Comparison of ENCODE assay signal across 11 cellular contexts in the genomic region with DNA sequence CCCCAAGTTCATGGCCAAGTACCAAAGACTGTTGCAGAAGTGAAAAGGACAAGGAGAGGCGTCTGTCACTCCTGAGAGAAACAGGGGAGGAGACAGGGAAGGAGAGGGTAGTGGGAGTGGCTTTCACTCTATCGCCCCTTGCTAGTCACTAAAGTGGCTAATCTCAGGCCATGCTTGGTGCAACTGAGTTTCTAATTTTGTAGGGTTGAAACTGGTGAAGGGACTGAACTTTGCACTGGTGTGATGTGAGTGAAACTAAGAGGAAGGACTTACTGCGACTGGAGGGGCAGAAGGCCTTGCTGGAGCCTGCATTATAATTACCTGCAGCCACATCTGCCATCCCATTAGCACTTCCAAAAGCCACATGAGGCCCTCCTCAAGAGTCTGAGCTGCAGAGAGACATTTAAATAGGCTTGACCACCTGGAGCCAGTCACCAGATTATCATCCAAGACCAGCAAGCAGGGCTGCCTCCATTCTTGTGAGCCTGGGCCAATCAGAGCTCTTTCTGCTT.
DNase-seq lines count a peak whose midpoint lies in the region; ATAC-seq and TF ChIP-seq lines count a peak whose summit lies in the region.
"Had no signal": no experiment of that assay in that cellular context is flagged by ENCODE, and none has a peak within 500 bp of the region (broad histone marks: within the 10 kb centered on the region; RNA-seq: fewer than 3 reads in every experiment).

No MANE protein-coding gene starts in this region.

- H3K9me3 Mint-ChIP-seq in mesothelial cell of epicardium: no peaks in the 10 kb centered on the region
- H3K9me3 Mint-ChIP-seq in natural killer cell treated with Interleukin-12 subunit alpha and Interleukin-12 subunit beta and Interleukin-15 and Interleukin-18, amount 100 ng/mL, for 72 hours: no peaks in the 10 kb centered on the region
- H3K9me3 Mint-ChIP-seq: activated naive CD8-positive, alpha-beta T cell treated with anti-CD3 and anti-CD28 coated beads, Interleukin-2, amount 10 ng/mL, durations not matched to agents 7 days and 5 days had no signal

- H3K4me1 ChIP-seq in heart right ventricle: peaks cover 18 to 67% (median 48%) of the 10 kb centered on the region in 9 donors
- peaks cover 58% of the 10 kb centered on the region for H3K4me1 ChIP-seq in adipocyte (ENCODE audit: control insufficient read depth, insufficient read depth, low read length)
- peaks cover 46% of the 10 kb centered on the region for H3K4me1 ChIP-seq in vagina

- TF ChIP-seq POLR2A in vagina (IDR thresholded peaks at IDR 0.05): no peak

- H3K4me1 Mint-ChIP-seq in mesothelial cell of epicardium: peaks cover 38% of the 10 kb centered on the region
- no peaks in the 10 kb centered on the region for H3K4me1 Mint-ChIP-seq in natural killer cell treated with Interleukin-12 subunit alpha and Interleukin-12 subunit beta and Interleukin-15 and Interleukin-18, amount 100 ng/mL, for 72 hours (ENCODE audit: low read depth in 2 of 2)
- H3K4me1 Mint-ChIP-seq: activated naive CD8-positive, alpha-beta T cell treated with anti-CD3 and anti-CD28 coated beads, Interleukin-2, amount 10 ng/mL, durations not matched to agents 7 days and 5 days had no signal

- H3K4me3 ChIP-seq in heart right ventricle (no peak overlapping the region), adipocyte (ENCODE audit: low read length) (no peak overlapping the region), vagina (no peak overlapping the region)

- no peaks in the 10 kb centered on the region for H3K27me3 ChIP-seq in heart right ventricle
- no peaks in the 10 kb centered on the region for H3K27me3 ChIP-seq in adipocyte (replicated peaks; ENCODE audit: control insufficient read depth, insufficient read depth, low read length)
- H3K27me3 ChIP-seq in vagina: no peaks in the 10 kb centered on the region

- peak overlapping the region; percentile 77 for H3K9ac ChIP-seq in adipocyte (ENCODE audit: low read length)

- H3K27ac ChIP-seq in heart right ventricle: peak overlapping the region in 9 of 10 donors; percentile 23 to 66 (median 48)
- H3K27ac ChIP-seq in vagina: peak overlapping the region; percentile 73

- ATAC-seq in heart right ventricle (peak in 2 of 8 donors; percentile 22 to 44), Right ventricle myocardium superior (ENCODE audit: poor library complexity) (no peak)
- ATAC-seq in natural killer cell treated with Interleukin-12 subunit alpha and Interleukin-12 subunit beta and Interleukin-15 and Interleukin-18, amount 100 ng/mL, for 72 hours: no peak
- ATAC-seq: left colon had no signal

- intact Hi-C loops in heart right ventricle (cut with DNase I) (no loop called here), Right ventricle myocardium superior (cut with DNase I) (no loop called here), vagina (cut with DNase I) (no loop called here), head of caudate nucleus (cut with DNase I) (loop anchor here (10.0 kb wide), 1 partner anchor 109 kb away; the partner anchor contains the start of gene EEPD1)

- DNase-seq in heart right ventricle (no peak), Right ventricle myocardium superior (no peak), adipocyte (ENCODE audit: low read depth) (no peak), mesothelial cell of epicardium (ENCODE audit: low spot score in 2 of 2, unreplicated experiment in 2 of 2) (no peak), vagina (ENCODE audit: extremely low spot score in 2 of 2) (no peak), head of caudate nucleus (no peak), C1 segment of cervical spinal cord (lab: John Stamatoyannopoulos, UW) (no peak)
- DNase-seq in natural killer cell treated with Interleukin-12 subunit alpha and Interleukin-12 subunit beta and Interleukin-15 and Interleukin-18, amount 100 ng/mL, for 72 hours (ENCODE audit: low spot score): no peak
- DNase-seq: activated naive CD8-positive, alpha-beta T cell treated with anti-CD3 and anti-CD28 coated beads, Interleukin-2, amount 10 ng/mL, durations not matched to agents 7 days and 5 days; left colon; NCI-H2081 had no signal

- no peaks in the 10 kb centered on the region for H3K9me3 ChIP-seq in heart right ventricle
- H3K9me3 ChIP-seq in adipocyte (ENCODE audit: control insufficient read depth, low read length): no peaks in the 10 kb centered on the region
- no peaks in the 10 kb centered on the region for H3K9me3 ChIP-seq in vagina

- H3K36me3 ChIP-seq in heart right ventricle: no peaks in the 10 kb centered on the region
- H3K36me3 ChIP-seq in adipocyte (ENCODE audit: control insufficient read depth, insufficient read depth, low read length, severe bottlenecking): no peaks in the 10 kb centered on the region
- no peaks in the 10 kb centered on the region for H3K36me3 ChIP-seq in vagina

- H3K4me3 Mint-ChIP-seq in mesothelial cell of epicardium: no peak overlapping the region
- no peak overlapping the region for H3K4me3 Mint-ChIP-seq in natural killer cell treated with Interleukin-12 subunit alpha and Interleukin-12 subunit beta and Interleukin-15 and Interleukin-18, amount 100 ng/mL, for 72 hours
- H3K4me3 Mint-ChIP-seq: activated naive CD8-positive, alpha-beta T cell treated with anti-CD3 and anti-CD28 coated beads, Interleukin-2, amount 10 ng/mL, durations not matched to agents 7 days and 5 days had no signal

- H3K27ac Mint-ChIP-seq in mesothelial cell of epicardium: peak overlapping the region; percentile 49
- H3K27ac Mint-ChIP-seq in natural killer cell treated with Interleukin-12 subunit alpha and Interleukin-12 subunit beta and Interleukin-15 and Interleukin-18, amount 100 ng/mL, for 72 hours: no peak overlapping the region
- H3K27ac Mint-ChIP-seq: activated naive CD8-positive, alpha-beta T cell treated with anti-CD3 and anti-CD28 coated beads, Interleukin-2, amount 10 ng/mL, durations not matched to agents 7 days and 5 days had no signal

- no peak for TF ChIP-seq CTCF in heart right ventricle (IDR thresholded peaks at IDR 0.05)
- TF ChIP-seq CTCF in mesothelial cell of epicardium (IDR thresholded peaks at IDR 0.05; ENCODE audit: unreplicated experiment): no peak
- no peak for TF ChIP-seq CTCF in vagina (IDR thresholded peaks at IDR 0.05)

- no peaks in the 10 kb centered on the region for H3K36me3 Mint-ChIP-seq in mesothelial cell of epicardium
- H3K36me3 Mint-ChIP-seq in natural killer cell treated with Interleukin-12 subunit alpha and Interleukin-12 subunit beta and Interleukin-15 and Interleukin-18, amount 100 ng/mL, for 72 hours: no peaks in the 10 kb centered on the region
- H3K36me3 Mint-ChIP-seq: activated naive CD8-positive, alpha-beta T cell treated with anti-CD3 and anti-CD28 coated beads, Interleukin-2, amount 10 ng/mL, durations not matched to agents 7 days and 5 days had no signal

- WGBS in heart right ventricle, 2 donors: 44 to 54% methylated on average over 3 of the region's 3 CpGs

- no peaks in the 10 kb centered on the region for H3K27me3 Mint-ChIP-seq in mesothelial cell of epicardium (ENCODE audit: low read depth)
- H3K27me3 Mint-ChIP-seq in natural killer cell treated with Interleukin-12 subunit alpha and Interleukin-12 subunit beta and Interleukin-15 and Interleukin-18, amount 100 ng/mL, for 72 hours: peaks cover 4 to 6% of the 10 kb centered on the region in 2 donors
